Comparison of ENCODE assay signal across 8 cellular contexts in the genomic region with DNA sequence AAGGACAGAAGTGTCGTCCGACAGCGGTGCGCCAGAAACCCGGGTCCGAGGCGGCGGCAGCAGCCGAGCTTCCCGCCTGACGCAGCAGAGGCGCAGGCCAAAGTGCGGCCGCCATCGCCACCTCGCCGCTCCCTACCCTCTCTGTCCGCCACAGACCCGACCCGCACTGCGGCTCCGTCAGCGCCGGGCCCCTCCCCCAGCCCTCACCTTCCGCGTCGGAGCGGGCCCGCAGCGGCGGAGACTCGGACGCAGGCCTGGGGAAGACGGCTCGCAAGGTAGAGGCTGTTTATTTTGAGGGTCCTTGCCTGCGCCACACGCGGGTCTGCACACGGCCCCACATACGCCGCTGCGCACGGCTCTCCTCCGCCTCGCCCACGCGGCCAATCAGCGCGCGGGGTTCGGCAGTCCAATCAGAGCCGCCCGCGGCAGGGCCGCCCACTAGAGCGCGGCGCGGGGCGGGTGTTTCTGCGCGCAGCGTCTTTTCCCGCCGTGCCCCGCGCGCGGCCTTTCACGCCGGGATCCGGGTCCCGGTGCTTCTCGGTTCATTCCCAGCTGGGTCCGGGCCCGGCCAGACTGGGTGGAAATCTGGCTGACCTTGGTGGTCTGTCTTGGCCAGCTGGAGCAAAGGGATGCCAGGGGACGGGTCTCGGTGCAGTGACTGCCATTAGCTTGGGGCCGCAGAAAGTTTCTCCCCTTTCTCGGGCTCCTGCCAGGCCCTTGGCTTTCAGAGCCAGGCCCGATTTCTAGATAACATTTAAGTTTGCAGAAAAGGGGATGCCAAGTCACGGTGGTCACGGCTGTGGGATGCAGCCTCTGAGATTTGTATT. TPM values are rescaled to one million over a fixed set of nuclear protein-coding genes. Genes with fewer than 3 reads are reported as not detected.
DNase-seq lines count a peak whose midpoint lies in the region; ATAC-seq and TF ChIP-seq lines count a peak whose summit lies in the region.

TSS of gene CNBP (minus strand) at position 328 of the 827 bp plus-strand sequence. CDS start 12,139 bp downstream, outside the sequence.

- H3K4me1 ChIP-seq in H9 (ENCODE audit: insufficient read depth, low read length): no peaks in the 10 kb centered on the region

- peak within 1 kb of the TSS; percentile 97 for H3K4ac ChIP-seq in H9 (ENCODE audit: low read depth, low read length)

- no peaks in the 10 kb centered on the region for H3K27me3 Mint-ChIP-seq in H9 (ENCODE audit: low read depth)
- no peaks in the 10 kb centered on the region for H3K27me3 Mint-ChIP-seq in nephron (ENCODE audit: low read depth)

- H3K36me3 Mint-ChIP-seq in H9 (ENCODE audit: insufficient read depth in 1 of 3, low read depth in 3 of 3) (peaks cover 23 to 35% (median 33%) of the 10 kb centered on the region in 3 experiments), nephron (ENCODE audit: low read depth) (peaks cover 14% of the 10 kb centered on the region)

- H3K14ac ChIP-seq in H9 (ENCODE audit: insufficient read depth, low read length): peak within 1 kb of the TSS; percentile 99

- peaks cover 43% of the 10 kb centered on the region for H3K79me2 ChIP-seq in H9 (ENCODE audit: insufficient read depth, low read length)

- H3K79me1 ChIP-seq in H9 (ENCODE audit: insufficient read depth, low read depth, low read length, poor library complexity, severe bottlenecking): no peaks in the 10 kb centered on the region

- peaks cover 43% of the 10 kb centered on the region for H3K36me3 ChIP-seq in MG63

- H2BK120ac ChIP-seq in H9 (ENCODE audit: low read depth, low read length, poor library complexity, severe bottlenecking): peak within 1 kb of the TSS; percentile 89

- peak within 1 kb of the TSS; percentile 93 for H3K4me3 ChIP-seq in MG63
- H3K4me3 ChIP-seq in fibroblast of pulmonary artery (replicated peaks; ENCODE audit: low read depth, low read length): peak within 1 kb of the TSS; percentile 99

- H3K23ac ChIP-seq in H9 (ENCODE audit: insufficient read length, low read depth, low read length): no peak within 1 kb of the TSS

- H3K27ac Mint-ChIP-seq in H9 (peak within 1 kb of the TSS; percentile 95 to 100 (median 99)), nephron (peak within 1 kb of the TSS; percentile 97 to 99 (median 99))

- TF ChIP-seq CTCF in H9 (conservative IDR thresholded peaks at IDR 0.05) (no peak), fibroblast of pulmonary artery (IDR thresholded peaks at IDR 0.05; ENCODE audit: low read length, missing control alignments) (no peak), nephron (IDR thresholded peaks at IDR 0.05; ENCODE audit: unreplicated experiment in 3 of 3) (no peak)

- ATAC-seq in stimulated activated naive CD8-positive, alpha-beta T cell treated with anti-CD3 and anti-CD28 coated beads, Interleukin-15, Interleukin-2, amounts not matched to agents 100 U/mL and 50 U/mL, for 24 hours: peak; percentile 97

- H3K9me3 ChIP-seq in H9 (ENCODE audit: control insufficient read depth, low read depth, low read length): no peaks in the 10 kb centered on the region
- no peaks in the 10 kb centered on the region for H3K9me3 ChIP-seq in MG63

- no peaks in the 10 kb centered on the region for H4K20me1 ChIP-seq in H9 (ENCODE audit: control insufficient read depth, insufficient read depth, insufficient read length)

- no peak within 1 kb of the TSS for H4K8ac ChIP-seq in H9 (replicated peaks; ENCODE audit: insufficient read length, low read depth, low read length)

- no peak within 1 kb of the TSS for H2BK20ac ChIP-seq in H9 (ENCODE audit: low read depth, low read length, poor library complexity, severe bottlenecking)

- H3K4me3 Mint-ChIP-seq in H9: peak within 1 kb of the TSS; percentile 94 to 98
- H3K4me3 Mint-ChIP-seq in nephron: peak within 1 kb of the TSS; percentile 94 to 99 (median 96)

- H2AFZ ChIP-seq in H9 (ENCODE audit: low read length): no peak within 1 kb of the TSS

- peak within 1 kb of the TSS; percentile 100 for H3K4me2 ChIP-seq in H9 (ENCODE audit: insufficient read depth, insufficient read length, low read length)

- H4K91ac ChIP-seq in H9 (ENCODE audit: insufficient read length, low read depth, low read length): peak within 1 kb of the TSS; percentile 99

- peak within 1 kb of the TSS; percentile 44 for H3K27ac ChIP-seq in H9 (ENCODE audit: insufficient read length, low read depth, low read length)

- peak within 1 kb of the TSS; percentile 96 for H3K18ac ChIP-seq in H9 (ENCODE audit: insufficient read length, low read depth, low read length)

- H3K9me3 Mint-ChIP-seq in H9 (no peaks in the 10 kb centered on the region), nephron (no peaks in the 10 kb centered on the region)

- peak; percentile 96 for DNase-seq in ELR (ENCODE audit: low read depth)
- peak; percentile 87 for DNase-seq in H9
- peak; percentile 98 for DNase-seq in MG63
- DNase-seq in SHP77 (lab: John Stamatoyannopoulos, UW): peak; percentile 90 to 91
- peak; percentile 89 for DNase-seq in activated effector memory CD4-positive, alpha-beta T cell treated with Interleukin-2 at 50 U/mL for 16 hours
- peak; percentile 95 for DNase-seq in fibroblast of pulmonary artery (ENCODE audit: low read depth)
- peak; percentile 95 for DNase-seq in stimulated activated naive CD8-positive, alpha-beta T cell treated with anti-CD3 and anti-CD28 coated beads, Interleukin-15, Interleukin-2, amounts not matched to agents 100 U/mL and 50 U/mL, for 24 hours

- H3K23me2 ChIP-seq in H9 (ENCODE audit: insufficient read length, low read depth, low read length, poor library complexity, severe bottlenecking): peaks cover 11% of the 10 kb centered on the region

- H2AK5ac ChIP-seq in H9 (ENCODE audit: insufficient read length, low read length): peak within 1 kb of the TSS; percentile 17

- H3K4me1 Mint-ChIP-seq in H9 (peaks cover 25 to 27% of the 10 kb centered on the region in 2 experiments), nephron (peaks cover 34% of the 10 kb centered on the region)

- peak within 1 kb of the TSS; percentile 31 for H2BK12ac ChIP-seq in H9 (ENCODE audit: insufficient read length, low read depth, low read length)

- H4K5ac ChIP-seq in H9 (ENCODE audit: insufficient read length, low read depth, low read length): peak within 1 kb of the TSS; percentile 99

- H2BK15ac ChIP-seq in H9 (ENCODE audit: low read depth, low read length): 0 out of 2 replicates have a peak within 1 kb of the TSS, but pooled peaks have one; percentile 58

- H3K9ac ChIP-seq in H9 (ENCODE audit: extremely low read depth, insufficient read length, low read length): peak within 1 kb of the TSS; percentile 100

- WGBS in H9 (ENCODE audit: extremely low coverage, insufficient read length, low lambda C conversion rate): no CpG with 5 or more reads among the region's 83 CpGs

- H3K27me3 ChIP-seq in H9 (ENCODE audit: insufficient read depth, low read length): no peaks in the 10 kb centered on the region
- H3K27me3 ChIP-seq in MG63: no peaks in the 10 kb centered on the region

- H3T11ph ChIP-seq in H9 (ENCODE audit: low read length): peak within 1 kb of the TSS; percentile 54

- H2BK5ac ChIP-seq in H9 (ENCODE audit: insufficient read length, low read length): peak within 1 kb of the TSS; percentile 91

- H3K56ac ChIP-seq in H9 (ENCODE audit: insufficient read length, low read depth, low read length): peak within 1 kb of the TSS; percentile 89

RNA-seq across cellular contexts. Expression of gene CNBP, which starts in this region (rescaled TPM):
- 433 and 443 TPM in 2 replicates for total RNA-seq in H9 (2021)
- 344 and 476 TPM in 2 replicates for total RNA-seq in MG63 (2014; rRNA removed; shearing (Covaris generic); ENCODE audit: low replicate concordance)

Comparison
In these comparisons a context has a peak if more than half of its experiments do, and no peak if none do; other contexts are left out.
1. Peak in every context shown above with its lines: DNase-seq, ATAC-seq, H3K4me3 ChIP-seq and H3K27ac ChIP-seq.